ENCODE assay signal across 1 cellular context in the genomic region with DNA sequence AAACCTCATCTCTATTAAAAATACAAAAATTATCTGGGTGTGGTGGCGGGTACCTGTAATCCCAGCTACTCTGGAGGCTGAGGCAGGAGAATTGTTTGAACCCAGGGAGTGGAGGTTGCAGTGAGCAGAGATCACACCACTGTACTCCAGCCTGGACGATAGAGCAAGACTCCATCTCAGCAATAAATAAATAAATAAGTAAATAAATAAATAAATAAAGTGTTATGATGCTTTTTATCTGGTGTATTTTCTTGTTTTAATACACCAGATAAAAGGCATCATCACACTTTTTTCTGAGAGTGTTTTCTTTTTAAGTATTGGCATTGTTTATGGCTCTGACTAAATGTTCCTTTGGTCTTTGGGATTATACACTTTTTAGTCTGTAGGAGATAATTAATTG.
TF ChIP-seq lines count a peak whose summit lies in the region.

No MANE protein-coding gene starts in this region.

TF ChIP-seq in endothelial cell of umbilical vein, 7 proteins besides CTCF, POLR2A, EP300 and RAD21:
- TF ChIP-seq GATA2 (IDR thresholded peaks at IDR 0.05; ENCODE audit: insufficient read depth, insufficient read length, low read depth, low read length): no peak
- TF ChIP-seq FOS (IDR thresholded peaks at IDR 0.05; ENCODE audit: borderline replicate concordance, insufficient read depth, low read length): no peak
- TF ChIP-seq, protein P1, sequence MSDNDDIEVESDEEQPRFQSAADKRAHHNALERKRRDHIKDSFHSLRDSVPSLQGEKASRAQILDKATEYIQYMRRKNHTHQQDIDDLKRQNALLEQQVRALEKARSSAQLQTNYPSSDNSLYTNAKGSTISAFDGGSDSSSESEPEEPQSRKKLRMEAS (IDR thresholded peaks at IDR 0.05; ENCODE audit: insufficient read depth, insufficient read length): no peak
- no peak for TF ChIP-seq EZH2 (IDR thresholded peaks at IDR 0.05; ENCODE audit: borderline replicate concordance, low read depth, low read length, severe bottlenecking)
- no peak for TF ChIP-seq POLR2AphosphoS5 (IDR thresholded peaks at IDR 0.05; ENCODE audit: insufficient read depth, low read depth, low read length)
- TF ChIP-seq MYC (IDR thresholded peaks at IDR 0.05; ENCODE audit: low read depth, low read length): no peak
- TF ChIP-seq JUN (IDR thresholded peaks at IDR 0.05; ENCODE audit: borderline replicate concordance, insufficient read depth, insufficient read length, low read depth): no peak
TF ChIP-seq in endothelial cell of umbilical vein: peak in this region for 0.
